ENCODE assay signal across 1 cellular context in the genomic region with DNA sequence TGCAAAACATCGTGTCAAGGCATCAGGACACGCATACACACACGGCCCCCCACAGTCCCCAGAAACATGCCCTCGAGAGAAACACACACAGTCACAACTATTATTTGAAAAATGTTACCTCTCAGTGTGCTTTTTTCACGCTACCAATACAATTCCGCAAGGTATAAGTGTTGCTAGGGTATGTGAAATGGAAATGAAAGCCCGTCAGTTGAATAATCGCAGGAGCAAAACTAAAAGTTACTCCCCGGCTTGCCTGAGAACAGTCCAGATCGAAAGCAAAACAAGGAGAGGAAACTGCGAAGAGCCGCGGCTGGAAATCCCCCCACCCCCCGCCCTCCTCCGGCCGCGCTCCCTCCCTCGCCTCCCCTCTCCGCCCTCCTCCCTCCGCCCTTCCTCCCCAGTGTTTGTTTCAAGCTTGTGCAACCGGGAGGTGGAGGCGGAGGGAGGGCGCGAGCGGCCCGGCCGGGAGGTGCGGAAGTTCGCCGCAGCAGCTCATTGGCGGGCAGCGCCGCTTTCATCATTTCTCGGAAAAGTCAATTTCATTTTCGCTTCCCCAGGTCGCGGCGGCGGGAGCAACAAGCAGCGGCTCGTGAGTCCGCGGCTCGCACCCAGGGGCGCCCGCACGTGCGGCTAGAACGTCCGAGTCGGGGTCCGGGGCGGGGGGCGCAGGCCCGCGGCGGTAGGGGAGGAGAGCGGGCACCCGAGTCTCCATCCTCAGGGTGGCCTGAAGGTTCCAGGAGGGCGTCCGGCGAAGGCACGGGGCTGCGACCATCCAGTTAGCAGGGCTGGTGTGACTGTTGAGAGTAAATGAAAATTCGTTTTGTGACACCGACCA.
TF ChIP-seq lines count a peak whose summit lies in the region.

TSS of gene IRF2 (minus strand) at position 290 of the 835 bp plus-strand sequence. CDS start 45,486 bp downstream, outside the sequence.

TF ChIP-seq in K562, 482 proteins besides CTCF, POLR2A, EP300 and RAD21 (continued from another document and continues in another):
- no peak for TF ChIP-seq ZBTB2 (IDR thresholded peaks at IDR 0.05)
- TF ChIP-seq ZNF668 (CRISPR knock-in tag; IDR thresholded peaks at IDR 0.05), result no peak
- TF ChIP-seq FOXA3 (CRISPR knock-in tag; conservative IDR thresholded peaks at IDR 0.05 in 1 of 2, IDR thresholded peaks at IDR 0.05 in 1 of 2), result peak in 1 of 2 experiments; percentile 51; a peak in 1 of 4 replicates
- TF ChIP-seq MEF2A (IDR thresholded peaks at IDR 0.05; ENCODE audit: control insufficient read depth, low read depth, low read length), result peak; percentile 3; the same call in 1 of the 2 replicates
- no peak for TF ChIP-seq HDAC6 (IDR thresholded peaks at IDR 0.05; ENCODE audit: low read depth, low read length)
- no peak for TF ChIP-seq KLF1 (tag; IDR thresholded peaks at IDR 0.05)
- peak; percentile 89 for TF ChIP-seq TAF9B (IDR thresholded peaks at IDR 0.05; ENCODE audit: partially characterized antibody)
- TF ChIP-seq THRA (IDR thresholded peaks at IDR 0.05), result no peak
- TF ChIP-seq HMGXB4 (CRISPR knock-in tag; IDR thresholded peaks at IDR 0.05), result no peak
- TF ChIP-seq ZNF408 (CRISPR knock-in tag; IDR thresholded peaks at IDR 0.05; ENCODE audit: low read depth), result no peak
- no peak for TF ChIP-seq SIN3B (IDR thresholded peaks at IDR 0.05; ENCODE audit: low read depth)
- TF ChIP-seq CEBPB (tag; IDR thresholded peaks at IDR 0.05), result peak; percentile 97
- peak; percentile 54; the same call in 1 of the 2 replicates for TF ChIP-seq ETV5 (CRISPR knock-in tag; IDR thresholded peaks at IDR 0.05; ENCODE audit: low read depth)
- TF ChIP-seq RBBP5 (IDR thresholded peaks at IDR 0.05; ENCODE audit: borderline replicate concordance, insufficient read depth, low read length, poor library complexity, severe bottlenecking), result peak; percentile 88
- TF ChIP-seq ZNF551 (CRISPR knock-in tag; IDR thresholded peaks at IDR 0.05), result no peak
- no peak for TF ChIP-seq GATAD2B (IDR thresholded peaks at IDR 0.05; ENCODE audit: borderline replicate concordance)
- no peak for TF ChIP-seq JUN (IDR thresholded peaks at IDR 0.05; ENCODE audit: borderline replicate concordance, low read depth, low read length)
- no peak for TF ChIP-seq JUN (CRISPR knock-in tag; IDR thresholded peaks at IDR 0.05; ENCODE audit: borderline replicate concordance)
- TF ChIP-seq, protein P1, sequence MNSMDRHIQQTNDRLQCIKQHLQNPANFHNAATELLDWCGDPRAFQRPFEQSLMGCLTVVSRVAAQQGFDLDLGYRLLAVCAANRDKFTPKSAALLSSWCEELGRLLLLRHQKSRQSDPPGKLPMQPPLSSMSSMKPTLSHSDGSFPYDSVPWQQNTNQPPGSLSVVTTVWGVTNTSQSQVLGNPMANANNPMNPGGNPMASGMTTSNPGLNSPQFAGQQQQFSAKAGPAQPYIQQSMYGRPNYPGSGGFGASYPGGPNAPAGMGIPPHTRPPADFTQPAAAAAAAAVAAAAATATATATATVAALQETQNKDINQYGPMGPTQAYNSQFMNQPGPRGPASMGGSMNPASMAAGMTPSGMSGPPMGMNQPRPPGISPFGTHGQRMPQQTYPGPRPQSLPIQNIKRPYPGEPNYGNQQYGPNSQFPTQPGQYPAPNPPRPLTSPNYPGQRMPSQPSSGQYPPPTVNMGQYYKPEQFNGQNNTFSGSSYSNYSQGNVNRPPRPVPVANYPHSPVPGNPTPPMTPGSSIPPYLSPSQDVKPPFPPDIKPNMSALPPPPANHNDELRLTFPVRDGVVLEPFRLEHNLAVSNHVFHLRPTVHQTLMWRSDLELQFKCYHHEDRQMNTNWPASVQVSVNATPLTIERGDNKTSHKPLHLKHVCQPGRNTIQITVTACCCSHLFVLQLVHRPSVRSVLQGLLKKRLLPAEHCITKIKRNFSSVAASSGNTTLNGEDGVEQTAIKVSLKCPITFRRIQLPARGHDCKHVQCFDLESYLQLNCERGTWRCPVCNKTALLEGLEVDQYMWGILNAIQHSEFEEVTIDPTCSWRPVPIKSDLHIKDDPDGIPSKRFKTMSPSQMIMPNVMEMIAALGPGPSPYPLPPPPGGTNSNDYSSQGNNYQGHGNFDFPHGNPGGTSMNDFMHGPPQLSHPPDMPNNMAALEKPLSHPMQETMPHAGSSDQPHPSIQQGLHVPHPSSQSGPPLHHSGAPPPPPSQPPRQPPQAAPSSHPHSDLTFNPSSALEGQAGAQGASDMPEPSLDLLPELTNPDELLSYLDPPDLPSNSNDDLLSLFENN (IDR thresholded peaks at IDR 0.05; ENCODE audit: low read depth in 2 of 2, low read length in 2 of 2), result no peak
- peak; percentile 81; the same call in 1 of the 2 replicates for TF ChIP-seq TFAP4 (CRISPR knock-in tag; IDR thresholded peaks at IDR 0.05; ENCODE audit: borderline replicate concordance)
- 0 out of 2 replicates have a peak, but pooled peaks have one; percentile 9 for TF ChIP-seq USF2 (CRISPR knock-in tag; IDR thresholded peaks at IDR 0.05)
- no peak for TF ChIP-seq TRIM28 (IDR thresholded peaks at IDR 0.05)
- no peak for TF ChIP-seq ILK (tag; IDR thresholded peaks at IDR 0.05; ENCODE audit: borderline replicate concordance, low read depth)
- TF ChIP-seq ZNF77 (CRISPR knock-in tag; IDR thresholded peaks at IDR 0.05), result no peak
- no peak for TF ChIP-seq BCL6 (CRISPR knock-in tag; IDR thresholded peaks at IDR 0.05)
- TF ChIP-seq PYGO2 (tag; IDR thresholded peaks at IDR 0.05), result 0 out of 2 replicates have a peak, but pooled peaks have one; percentile 26
- TF ChIP-seq MXI1 (IDR thresholded peaks at IDR 0.05; ENCODE audit: low read depth, low read length), result peak; percentile 43; the same call in 1 of the 2 replicates
- TF ChIP-seq ZBTB8A (IDR thresholded peaks at IDR 0.05; ENCODE audit: partially characterized antibody), result no peak
- TF ChIP-seq ZNF778 (CRISPR knock-in tag; IDR thresholded peaks at IDR 0.05), result no peak
- TF ChIP-seq, protein P2, sequence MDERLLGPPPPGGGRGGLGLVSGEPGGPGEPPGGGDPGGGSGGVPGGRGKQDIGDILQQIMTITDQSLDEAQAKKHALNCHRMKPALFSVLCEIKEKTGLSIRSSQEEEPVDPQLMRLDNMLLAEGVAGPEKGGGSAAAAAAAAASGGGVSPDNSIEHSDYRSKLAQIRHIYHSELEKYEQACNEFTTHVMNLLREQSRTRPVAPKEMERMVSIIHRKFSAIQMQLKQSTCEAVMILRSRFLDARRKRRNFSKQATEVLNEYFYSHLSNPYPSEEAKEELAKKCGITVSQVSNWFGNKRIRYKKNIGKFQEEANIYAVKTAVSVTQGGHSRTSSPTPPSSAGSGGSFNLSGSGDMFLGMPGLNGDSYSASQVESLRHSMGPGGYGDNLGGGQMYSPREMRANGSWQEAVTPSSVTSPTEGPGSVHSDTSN (CRISPR knock-in tag; IDR thresholded peaks at IDR 0.05; ENCODE audit: low read depth), result no peak
- TF ChIP-seq, protein P2 (tag; conservative IDR thresholded peaks at IDR 0.05; ENCODE audit: low read depth), result no peak
- TF ChIP-seq IFI16 (CRISPR knock-in tag; IDR thresholded peaks at IDR 0.05), result no peak
- no peak for TF ChIP-seq ZNF24 (IDR thresholded peaks at IDR 0.05)
- no peak for TF ChIP-seq GTF2F1 (IDR thresholded peaks at IDR 0.05; ENCODE audit: low read depth, low read length)
- no peak for TF ChIP-seq ZNF717 (CRISPR knock-in tag; IDR thresholded peaks at IDR 0.05)
- TF ChIP-seq RB1 (IDR thresholded peaks at IDR 0.05; ENCODE audit: low read depth), result peak; percentile 46; the same call in 1 of the 2 replicates
- 0 out of 2 replicates have a peak, but pooled peaks have one; percentile 48 for TF ChIP-seq LCOR (CRISPR knock-in tag; IDR thresholded peaks at IDR 0.05)
- TF ChIP-seq AFF1 (IDR thresholded peaks at IDR 0.05; ENCODE audit: low read depth in 1 of 2, partially characterized antibody in 2 of 2), result no peak
- no peak for TF ChIP-seq FOXJ3 (CRISPR knock-in tag; IDR thresholded peaks at IDR 0.05)
- no peak for TF ChIP-seq DEAF1 (CRISPR knock-in tag; IDR thresholded peaks at IDR 0.05)
